In genomic region chr14:61103541-61104339, GRCh38 we compare ENCODE assay signal across 1 cellular context.
TF ChIP-seq lines count a peak whose summit lies in the region.

No MANE protein-coding gene starts in this region.

TF ChIP-seq in A549, 52 proteins besides CTCF, POLR2A, EP300 and RAD21 (continued from another document):
- TF ChIP-seq MAZ (IDR thresholded peaks at IDR 0.05; ENCODE audit: borderline replicate concordance, low read depth, low read length), result peak; percentile 94
- no peak for TF ChIP-seq ZC3H11A (IDR thresholded peaks at IDR 0.05)
- TF ChIP-seq HOXB13 (CRISPR knock-in tag; IDR thresholded peaks at IDR 0.05; ENCODE audit: low read depth), result peak; percentile 85
- no peak for TF ChIP-seq KDM5A (IDR thresholded peaks at IDR 0.05)
- TF ChIP-seq NPAS2 (CRISPR knock-in tag; IDR thresholded peaks at IDR 0.05; ENCODE audit: borderline replicate concordance), result no peak
- TF ChIP-seq REST (IDR thresholded peaks at IDR 0.05), result no peak
- no peak for TF ChIP-seq PBX3 (IDR thresholded peaks at IDR 0.05)
- no peak for TF ChIP-seq HMGXB4 (CRISPR knock-in tag; IDR thresholded peaks at IDR 0.05; ENCODE audit: borderline replicate concordance)
- peak; percentile 91 for TF ChIP-seq NFE2L2 (conservative IDR thresholded peaks at IDR 0.05; ENCODE audit: low read length)
- no peak for TF ChIP-seq HDAC2 (IDR thresholded peaks at IDR 0.05)
- peak; percentile 82 for TF ChIP-seq JUNB (IDR thresholded peaks at IDR 0.05)
- peak; percentile 22; the same call in 1 of the 2 replicates for TF ChIP-seq HOXB5 (CRISPR knock-in tag; IDR thresholded peaks at IDR 0.05)
- TF ChIP-seq GATA3 (IDR thresholded peaks at IDR 0.05; ENCODE audit: borderline replicate concordance), result peak; percentile 60; the same call in 1 of the 2 replicates
- no peak for TF ChIP-seq RNF2 (IDR thresholded peaks at IDR 0.05; ENCODE audit: borderline replicate concordance, low read depth)
- TF ChIP-seq RFX5 (IDR thresholded peaks at IDR 0.05), result no peak
- no peak for TF ChIP-seq TFCP2L1 (CRISPR knock-in tag; IDR thresholded peaks at IDR 0.05)
